Comparison of ENCODE assay signal across 3 cellular contexts in genomic region chr9:23781111-23781510, GRCh38.
TF ChIP-seq lines count a peak whose summit lies in the region.

No MANE protein-coding gene starts in this region.

TF ChIP-seq in GM23338, 12 proteins besides CTCF, POLR2A, EP300 and RAD21 (continued from another document and continues in another):
- TF ChIP-seq ZNF462 (CRISPR knock-in tag; IDR thresholded peaks at IDR 0.05): no peak
- no peak for TF ChIP-seq ZNF114 (CRISPR knock-in tag; IDR thresholded peaks at IDR 0.05)
- no peak for TF ChIP-seq EZH2phosphoT487 (IDR thresholded peaks at IDR 0.05; ENCODE audit: unreplicated experiment)
- TF ChIP-seq JUNB (IDR thresholded peaks at IDR 0.05; ENCODE audit: unreplicated experiment): no peak
- TF ChIP-seq ETS1 (IDR thresholded peaks at IDR 0.05): no peak

TF ChIP-seq in HEK293, 187 proteins besides CTCF, POLR2A, EP300 and RAD21:
- TF ChIP-seq TSHZ1 (tag by site-specific recombination; IDR thresholded peaks at IDR 0.05; ENCODE audit: borderline replicate concordance): no peak
- peak; percentile 55 for TF ChIP-seq PRDM6 (tag by site-specific recombination; IDR thresholded peaks at IDR 0.05)

TF ChIP-seq in WTC11, 78 proteins besides CTCF, POLR2A, EP300 and RAD21 (continued from another document):
- no peak for TF ChIP-seq CDX4 (CRISPR knock-in tag; IDR thresholded peaks at IDR 0.05; ENCODE audit: borderline replicate concordance)
- no peak for TF ChIP-seq ZNF281 (CRISPR knock-in tag; IDR thresholded peaks at IDR 0.05)
- no peak for TF ChIP-seq ZNF671 (CRISPR knock-in tag; IDR thresholded peaks at IDR 0.05)
- no peak for TF ChIP-seq NFE2L1 (CRISPR knock-in tag; IDR thresholded peaks at IDR 0.05)
- TF ChIP-seq ZNF232 (CRISPR knock-in tag; IDR thresholded peaks at IDR 0.05): no peak
- TF ChIP-seq STAT6 (CRISPR knock-in tag; conservative IDR thresholded peaks at IDR 0.05; ENCODE audit: low read depth): no peak
- no peak for TF ChIP-seq TEAD4 (CRISPR knock-in tag; IDR thresholded peaks at IDR 0.05)
- TF ChIP-seq ZNF317 (CRISPR knock-in tag; IDR thresholded peaks at IDR 0.05; ENCODE audit: borderline replicate concordance, low read depth): no peak
- no peak for TF ChIP-seq CREM (CRISPR knock-in tag; IDR thresholded peaks at IDR 0.05)
